ENCODE assay signal across 25 cellular contexts in genomic region chr6:142011156-142011555, GRCh38.
DNase-seq lines count a peak whose midpoint lies in the region; ATAC-seq and TF ChIP-seq lines count a peak whose summit lies in the region.
"Had no signal": no experiment of that assay in that cellular context is flagged by ENCODE, and none has a peak within 500 bp of the region (broad histone marks: within the 10 kb centered on the region; RNA-seq: fewer than 3 reads in every experiment).

No MANE protein-coding gene starts in this region.

- H3K4me3 ChIP-seq in adipocyte (ENCODE audit: low read length), result no peak overlapping the region
- no peak overlapping the region for H3K4me3 ChIP-seq in heart left ventricle
- H3K4me3 ChIP-seq: GM12878, skin epidermis, uterus had no signal

- DNase-seq in GM03348 (ENCODE audit: low spot score) (peak; percentile 5), adipocyte (ENCODE audit: low read depth) (peak; percentile 52), fibroblast of gingiva (ENCODE audit: low read depth) (peak; percentile 24), renal cortical epithelial cell (ENCODE audit: low read depth) (peak; percentile 19), NCI-H774 (lab: John Stamatoyannopoulos, UW) (no peak), GM10266 (ENCODE audit: extremely low spot score) (no peak), heart left ventricle (no peak)
- DNase-seq in activated T-cell treated with anti-CD3 and anti-CD28 coated beads, Interleukin-2, amount 50 U/mL, for 48 hours, result no peak
- DNase-seq: activated CD4-positive, alpha-beta T cell treated with anti-CD3 and anti-CD28 coated beads for 48 hours; CD4-positive, alpha-beta T cell; DMS153; effector memory CD4-positive, alpha-beta T cell; foreskin keratinocyte; GF-D8; immature natural killer cell; Karpas-422; NCI-H1048; NCI-H1930; NCI-H345; NCI-H82; SHP77 treated with DMSO at 0.1 percent for 48 hours; stimulated activated CD4-positive, alpha-beta T cell treated with anti-CD3 and anti-CD28 coated beads, Interleukin-1b, Interleukin-23, amount 100 ng/mL, for 48 hours; uterus had no signal

- no peak for ATAC-seq in heart left ventricle
- ATAC-seq: foreskin keratinocyte, GM12878 had no signal

- H3K4me1 ChIP-seq in adipocyte (ENCODE audit: control insufficient read depth, insufficient read depth, low read length), result peaks cover 35% of the 10 kb centered on the region
- H3K4me1 ChIP-seq in heart left ventricle, result peaks cover 0 to 4% (median 0%) of the 10 kb centered on the region in 12 donors
- H3K4me1 ChIP-seq: uterus had no signal

- H3K27me3 ChIP-seq in adipocyte (replicated peaks; ENCODE audit: control insufficient read depth, insufficient read depth, low read length) (no peaks in the 10 kb centered on the region), heart left ventricle (no peaks in the 10 kb centered on the region)
- H3K27me3 ChIP-seq: foreskin keratinocyte, uterus had no signal

- H3K9me3 ChIP-seq in adipocyte (ENCODE audit: control insufficient read depth, low read length) (peaks cover 4% of the 10 kb centered on the region), heart left ventricle (peaks cover 0 to 13% (median 0%) of the 10 kb centered on the region in 12 donors)
- H3K9me3 ChIP-seq: uterus had no signal

- H3K9ac ChIP-seq in adipocyte (ENCODE audit: low read length), result peak overlapping the region; percentile 34

- no peak for TF ChIP-seq POLR2A in heart left ventricle (IDR thresholded peaks at IDR 0.05)

- no peak overlapping the region for H3K27ac ChIP-seq in heart left ventricle
- H3K27ac ChIP-seq: foreskin keratinocyte, skin epidermis, uterus had no signal

- intact Hi-C loops in heart left ventricle (cut with DNase I), result no loop called here

- TF ChIP-seq CTCF in GM10266 (IDR thresholded peaks at IDR 0.05; ENCODE audit: control insufficient read depth, insufficient read depth, low read depth, missing control alignments) (no peak), heart left ventricle (IDR thresholded peaks at IDR 0.05) (no peak)

- H3K36me3 ChIP-seq in adipocyte (ENCODE audit: control insufficient read depth, insufficient read depth, low read length, severe bottlenecking) (no peaks in the 10 kb centered on the region), heart left ventricle (no peaks in the 10 kb centered on the region)

Comparison
In these comparisons a context has a peak if more than half of its experiments do, and no peak if none do; other contexts are left out.
1. DNase-seq: peak in GM03348 (single experiment), adipocyte (single experiment), fibroblast of gingiva (single experiment) and renal cortical epithelial cell (single experiment); none in NCI-H774 (single experiment), GM10266 (single experiment), heart left ventricle (0 of 5) and activated T-cell treated with anti-CD3 and anti-CD28 coated beads, Interleukin-2, amount 50 U/mL, for 48 hours (0 of 2).